Comparison of ENCODE assay signal across 1 cellular context in genomic region chr7:26525413-26526287, GRCh38.
TF ChIP-seq lines count a peak whose summit lies in the region.

No MANE protein-coding gene starts in this region.

TF ChIP-seq in HepG2, 621 proteins besides CTCF, POLR2A, EP300 and RAD21 (continued from another document):
- TF ChIP-seq ZNF687 (CRISPR knock-in tag; IDR thresholded peaks at IDR 0.05) (no peak), MIER2 (CRISPR knock-in tag; IDR thresholded peaks at IDR 0.05) (no peak)
